8 cellular contexts compared by ENCODE assay signal in genomic region chr1:227728892-227729143, GRCh38. TPM values are rescaled to one million over a fixed set of nuclear protein-coding genes. Genes with fewer than 3 reads are reported as not detected.
DNase-seq lines count a peak whose midpoint lies in the region; ATAC-seq and TF ChIP-seq lines count a peak whose summit lies in the region.

No MANE protein-coding gene starts in this region.

- peaks cover 0 to 22% of the 10 kb centered on the region in 2 donors for H3K36me3 ChIP-seq in adrenal gland (replicated peaks in 1 of 2)
- peaks cover 32% of the 10 kb centered on the region for H3K36me3 ChIP-seq in thymus (ENCODE audit: control insufficient read depth, insufficient read depth)

- no peak for ATAC-seq in GM19467 (IDR thresholded peaks at IDR 0.05; ENCODE audit: unreplicated experiment)

- peak overlapping the region; percentile 82 for H3K4me3 Mint-ChIP-seq in activated naive CD4-positive, alpha-beta T cell treated with anti-CD3 and anti-CD28 coated beads for 36 hours

- TF ChIP-seq CTCF in adrenal gland (IDR thresholded peaks at IDR 0.05), result no peak

- no peak for TF ChIP-seq POLR2A in adrenal gland (IDR thresholded peaks at IDR 0.05)

- H3K4me3 ChIP-seq in adrenal gland, result peak overlapping the region in 3 of 4 donors; percentile 33 to 76 (median 47)
- H3K4me3 ChIP-seq in thymus (ENCODE audit: low read length), result peak overlapping the region; percentile 58

- peaks cover 4% of the 10 kb centered on the region for H3K27me3 Mint-ChIP-seq in activated naive CD4-positive, alpha-beta T cell treated with anti-CD3 and anti-CD28 coated beads for 36 hours (ENCODE audit: low read depth)

- intact Hi-C loops in activated naive CD4-positive, alpha-beta T cell treated with anti-CD3 and anti-CD28 coated beads for 36 hours (cut with micrococcal nuclease), result loop anchor here (1.0 to 5.0 kb wide), 2 partner anchors 166 to 187 kb away; partner anchors contain the start of gene ZNF678
- intact Hi-C loops in adrenal gland (cut with DNase I), result no loop called here

- no peak overlapping the region for H3K27ac Mint-ChIP-seq in activated naive CD4-positive, alpha-beta T cell treated with anti-CD3 and anti-CD28 coated beads for 36 hours

- WGBS in adrenal gland, 4 donors, result 0 to 5% (median 2%) methylated on average over 4 to 11 of the region's 11 CpGs
- WGBS in thymus, result 7% methylated on average over 11 of the region's 11 CpGs

- H3K4me1 Mint-ChIP-seq in activated naive CD4-positive, alpha-beta T cell treated with anti-CD3 and anti-CD28 coated beads for 36 hours (ENCODE audit: low read depth), result peaks cover 28% of the 10 kb centered on the region

- no peak for DNase-seq in activated naive CD4-positive, alpha-beta T cell treated with anti-CD3 and anti-CD28 coated beads for 36 hours
- DNase-seq in activated naive CD4-positive, alpha-beta T cell treated with Interleukin-2 at 50 U/mL for 16 hours, result no peak
- DNase-seq in adrenal gland, result peak in 1 of 7 donors; percentile 40
- DNase-seq in medulla oblongata (ENCODE audit: extremely low spot score), result no peak
- DNase-seq in NCI-H2081 (lab: John Stamatoyannopoulos, UW), result no peak

- CTCF ChIA-PET in activated naive CD4-positive, alpha-beta T cell treated with anti-CD3 and anti-CD28 coated beads for 36 hours (lab: Charles Lee), result interaction anchor here (1.7 kb wide), 1 partner anchor 33 kb away, joined by 3 read pairs; no protein-coding TSS in a partner anchor

- H3K9me3 ChIP-seq in adrenal gland (replicated peaks in 1 of 3), result no peaks in the 10 kb centered on the region
- H3K9me3 ChIP-seq in thymus (ENCODE audit: control insufficient read depth), result no peaks in the 10 kb centered on the region

- peaks cover 5% of the 10 kb centered on the region for H3K36me3 Mint-ChIP-seq in activated naive CD4-positive, alpha-beta T cell treated with anti-CD3 and anti-CD28 coated beads for 36 hours (ENCODE audit: low read depth)

- H3K27me3 ChIP-seq in adrenal gland (no peaks in the 10 kb centered on the region), layer of hippocampus (ENCODE audit: control insufficient read depth, insufficient read depth, low read length) (no peaks in the 10 kb centered on the region), thymus (ENCODE audit: control insufficient read depth, insufficient read depth) (no peaks in the 10 kb centered on the region)

- peaks cover 17 to 43% of the 10 kb centered on the region in 2 donors for H3K4me1 ChIP-seq in adrenal gland (replicated peaks in 1 of 2)
- H3K4me1 ChIP-seq in thymus (ENCODE audit: control insufficient read depth, insufficient read depth, low read length), result peaks cover 7% of the 10 kb centered on the region

- H3K27ac ChIP-seq in adrenal gland (peak overlapping the region in 3 of 5 donors; percentile 64 to 78 (median 66)), layer of hippocampus (ENCODE audit: low read depth, low read length) (peak overlapping the region; percentile 50), thymus (ENCODE audit: low read depth) (peak overlapping the region; percentile 2)

- no peaks in the 10 kb centered on the region for H3K9me3 Mint-ChIP-seq in activated naive CD4-positive, alpha-beta T cell treated with anti-CD3 and anti-CD28 coated beads for 36 hours

RNA-seq across cellular contexts. Expression of gene JMJD4, which starts 6.3 kb away (rescaled TPM):
- total RNA-seq in activated naive CD4-positive, alpha-beta T cell treated with anti-CD3 and anti-CD28 coated beads for 36 hours, result 10 to 100 TPM; 11.3 to 11.7 TPM
- 10 to 100 TPM; 19.7 to 57.5 (median 29.6) TPM for total RNA-seq in adrenal gland
- polyA plus RNA-seq in adrenal gland (10 to 100 TPM in 2 of 3 donors, 1 to 10 TPM in 1; 8.6 to 29.8 (median 25.7) TPM), thymus (14.4 TPM)

RNA-seq across cellular contexts. Expression of gene SNAP47, which starts 6.4 kb away (rescaled TPM):
- 10 to 100 TPM; 18.7 to 23.0 TPM for total RNA-seq in activated naive CD4-positive, alpha-beta T cell treated with anti-CD3 and anti-CD28 coated beads for 36 hours
- total RNA-seq in adrenal gland, result 100 to 1,000 TPM in 6 of 8 donors, 10 to 100 TPM in 2; 60.9 to 216 (median 117) TPM
- 10 to 100 TPM; 24.5 to 52.8 (median 43.5) TPM for polyA plus RNA-seq in adrenal gland
- 17.3 TPM for polyA plus RNA-seq in thymus

Comparison
In these comparisons a context has a peak if more than half of its experiments do, and no peak if none do; other contexts are left out.
1. H3K27ac ChIP-seq: peak in every context shown above with its lines; median percentile 66 in adrenal gland; 50 in layer of hippocampus; 2 in thymus.